ENCODE assay signal across 12 cellular contexts in genomic region chr3:149203758-149204157, GRCh38. TPM values are rescaled to one million over a fixed set of nuclear protein-coding genes. Genes with fewer than 3 reads are reported as not detected.
DNase-seq lines count a peak whose midpoint lies in the region; ATAC-seq, FAIRE-seq and TF ChIP-seq lines count a peak whose summit lies in the region.
"Had no signal": no experiment of that assay in that cellular context is flagged by ENCODE, and none has a peak within 500 bp of the region (broad histone marks: within the 10 kb centered on the region; RNA-seq: fewer than 3 reads in every experiment).

No MANE protein-coding gene starts in this region.

- H3K4me1 Mint-ChIP-seq in osteocyte (ENCODE audit: unreplicated experiment), result peaks cover 6% of the 10 kb centered on the region

- H3K4me2 ChIP-seq in osteoblast (ENCODE audit: insufficient read depth, low read length), result no peak overlapping the region
- H3K4me2 ChIP-seq: KMS-11 had no signal

- no peak for TF ChIP-seq CTCF in GM10266 (IDR thresholded peaks at IDR 0.05; ENCODE audit: control insufficient read depth, insufficient read depth, low read depth, missing control alignments)
- no peak for TF ChIP-seq CTCF in osteocyte (IDR thresholded peaks at IDR 0.05)
- no peak for TF ChIP-seq CTCF in osteoblast (IDR thresholded peaks at IDR 0.05; ENCODE audit: extremely low read depth, low read depth, low read length)

- no peak overlapping the region for H3K27ac ChIP-seq in osteoblast (ENCODE audit: low read depth, low read length)
- H3K27ac ChIP-seq: KMS-11 had no signal

- no peaks in the 10 kb centered on the region for H4K20me1 ChIP-seq in osteoblast (ENCODE audit: insufficient read depth, low read length)

- DNase-seq in GM10266 (ENCODE audit: extremely low spot score), result peak; percentile 8
- peak; percentile 84 for DNase-seq in SKM-1 (lab: John Stamatoyannopoulos, UW; ENCODE audit: unreplicated experiment)
- DNase-seq in osteocyte (ENCODE audit: extremely low spot score, unreplicated experiment), result no peak
- no peak for DNase-seq in osteoblast (ENCODE audit: insufficient read length, low spot score, missing footprints)
- DNase-seq in RCC 7860 (ENCODE audit: low spot score), result no peak
- DNase-seq in DMS153 (lab: John Stamatoyannopoulos, UW), result no peak
- DNase-seq: cortex of kidney, DMS 273 treated with DMSO at 0.1 percent for 48 hours, kidney glomerular epithelial cell had no signal

- no peak overlapping the region for H3K4me3 ChIP-seq in osteoblast (ENCODE audit: insufficient read depth, low read length)

- H3K27ac Mint-ChIP-seq in osteocyte (ENCODE audit: unreplicated experiment), result no peak overlapping the region

- no peaks in the 10 kb centered on the region for H3K27me3 ChIP-seq in osteoblast (ENCODE audit: insufficient read depth, low read length)

- no peaks in the 10 kb centered on the region for H3K36me3 ChIP-seq in osteoblast (ENCODE audit: insufficient read depth, low read length)

- H3K9me3 ChIP-seq in osteoblast (ENCODE audit: low read depth, low read length), result no peaks in the 10 kb centered on the region

- H3K4me3 Mint-ChIP-seq in osteocyte (ENCODE audit: unreplicated experiment), result no peak overlapping the region

- H3K79me2 ChIP-seq in osteoblast (ENCODE audit: insufficient read depth, low read length), result no peaks in the 10 kb centered on the region

- H3K36me3 Mint-ChIP-seq in osteocyte (ENCODE audit: unreplicated experiment), result no peaks in the 10 kb centered on the region

- H3K4me1 ChIP-seq in osteoblast (ENCODE audit: insufficient read depth, low read length), result no peaks in the 10 kb centered on the region

- no peak for FAIRE-seq in RCC 7860 (lab: Jason Lieb, UNC)

- H3K27me3 Mint-ChIP-seq in osteocyte (ENCODE audit: unreplicated experiment), result peaks cover 5% of the 10 kb centered on the region

- H2AFZ ChIP-seq in osteoblast (ENCODE audit: low read length), result no peak overlapping the region

- ATAC-seq in GM19455 (IDR thresholded peaks at IDR 0.05; ENCODE audit: unreplicated experiment) (peak; percentile 90), HG03097 (IDR thresholded peaks at IDR 0.05; ENCODE audit: low FRiP score, unreplicated experiment) (peak; percentile 97)

- H3K9me3 Mint-ChIP-seq in osteocyte (ENCODE audit: unreplicated experiment), result no peaks in the 10 kb centered on the region

RNA-seq across cellular contexts. Expression of gene CP, which starts 17.9 kb away (rescaled TPM):
- total RNA-seq in osteocyte (0.32 TPM in 1 of 2 replicates, not detected in the other), osteoblast (0.88 and 1.4 TPM in 2 replicates)

Comparison
In these comparisons a context has a peak if more than half of its experiments do, and no peak if none do; other contexts are left out.
1. DNase-seq: peak in GM10266 (single experiment) and SKM-1 (single experiment); none in osteocyte (single experiment), osteoblast (single experiment), RCC 7860 (single experiment) and DMS153 (single experiment).